Comparison of ENCODE assay signal across 31 cellular contexts in genomic region chr10:93547522-93547921, GRCh38. TPM values are rescaled to one million over a fixed set of nuclear protein-coding genes. Genes with fewer than 3 reads are reported as not detected.
"Had no signal": no experiment of that assay in that cellular context is flagged by ENCODE, and none has a peak within 500 bp of the region (broad histone marks: within the 10 kb centered on the region; RNA-seq: fewer than 3 reads in every experiment).

No MANE protein-coding gene starts in this region.

- H2AFZ ChIP-seq: neural progenitor cell, parathyroid adenoma had no signal

- ATAC-seq: effector memory CD8-positive, alpha-beta T cell; heart right ventricle; left ventricle myocardium superior; lower lobe of right lung; natural killer cell treated with Interleukin-12 subunit alpha and Interleukin-12 subunit beta and Interleukin-15 and Interleukin-18, amount 100 ng/mL, for 72 hours; sciatic nerve; stimulated activated naive CD8-positive, alpha-beta T cell treated with anti-CD3 and anti-CD28 coated beads, Interleukin-15, amount 100 ng/mL, for 72 hours had no signal

- H3K9me3 ChIP-seq: esophagus squamous epithelium, heart right ventricle, lower lobe of right lung, suprapubic skin, vagina had no signal

- H3K36me3 Mint-ChIP-seq: immature natural killer cell; memory B cell; natural killer cell treated with Interleukin-12 subunit alpha and Interleukin-12 subunit beta and Interleukin-15 and Interleukin-18, amount 100 ng/mL, for 72 hours; neural progenitor cell had no signal

- H3K4me1 ChIP-seq: neural progenitor cell, parathyroid adenoma, suprapubic skin, vagina had no signal

- H3K27ac ChIP-seq: esophagus squamous epithelium, heart right ventricle, lower lobe of right lung, neural progenitor cell, parathyroid adenoma, suprapubic skin, vagina had no signal

- H3K36me3 ChIP-seq: esophagus squamous epithelium, heart right ventricle, lower lobe of right lung, neural progenitor cell, suprapubic skin, vagina had no signal

- H3K9ac ChIP-seq: neural progenitor cell, parathyroid adenoma had no signal

- DNase-seq: cortex of kidney; effector memory CD8-positive, alpha-beta T cell; erythroblast; esophagus squamous epithelium; foreskin melanocyte; glutamatergic neuron; heart right ventricle; hypothalamus; immature natural killer cell; left ventricle myocardium superior; lower lobe of right lung; stimulated activated CD4-positive, alpha-beta T cell treated with anti-CD3 and anti-CD28 coated beads, Interleukin-12 subunit alpha, Interleukin-12 subunit beta, amount 100 ng/mL, for 4 hours; stimulated activated CD4-positive, alpha-beta T cell treated with anti-CD3 and anti-CD28 coated beads, Interleukin-1b, Interleukin-23, amount 100 ng/mL, for 48 hours; stimulated activated CD4-positive, alpha-beta T cell treated with anti-CD3 and anti-CD28 coated beads, Interleukin-4, amount 100 ng/mL, for 1 hour; stimulated activated CD8-positive, alpha-beta memory T cell treated with anti-CD3 and anti-CD28 coated beads, Interleukin-4, amount 100 ng/mL, for 48 hours; stimulated activated naive CD4-positive, alpha-beta T cell; stimulated activated naive CD8-positive, alpha-beta T cell treated with anti-CD3 and anti-CD28 coated beads, Interleukin-15, amount 100 ng/mL, for 72 hours; trophoblast cell had no signal

- H3K4me1 Mint-ChIP-seq: memory B cell; stimulated activated naive CD8-positive, alpha-beta T cell treated with anti-CD3 and anti-CD28 coated beads, Interleukin-15, amount 100 ng/mL, for 72 hours had no signal

- H3K4me3 ChIP-seq: esophagus squamous epithelium, heart right ventricle, lower lobe of right lung, neural progenitor cell, smooth muscle cell, suprapubic skin, vagina had no signal

- H3K27ac Mint-ChIP-seq: effector memory CD8-positive, alpha-beta T cell; immature natural killer cell; memory B cell; natural killer cell treated with Interleukin-12 subunit alpha and Interleukin-12 subunit beta and Interleukin-15 and Interleukin-18, amount 100 ng/mL, for 72 hours; neural progenitor cell; progenitor cell of endocrine pancreas had no signal

- H3K9me3 Mint-ChIP-seq: effector memory CD8-positive, alpha-beta T cell; immature natural killer cell; memory B cell; natural killer cell treated with Interleukin-12 subunit alpha and Interleukin-12 subunit beta and Interleukin-15 and Interleukin-18, amount 100 ng/mL, for 72 hours; neural progenitor cell; stimulated activated naive CD8-positive, alpha-beta T cell treated with anti-CD3 and anti-CD28 coated beads, Interleukin-15, amount 100 ng/mL, for 72 hours had no signal

- H3K4me2 ChIP-seq: neural progenitor cell, smooth muscle cell had no signal

- H3K27me3 ChIP-seq: heart right ventricle, neural progenitor cell, suprapubic skin, vagina had no signal

- H3K4me3 Mint-ChIP-seq: effector memory CD8-positive, alpha-beta T cell; immature natural killer cell; memory B cell; natural killer cell treated with Interleukin-12 subunit alpha and Interleukin-12 subunit beta and Interleukin-15 and Interleukin-18, amount 100 ng/mL, for 72 hours; neural progenitor cell; stimulated activated naive CD8-positive, alpha-beta T cell treated with anti-CD3 and anti-CD28 coated beads, Interleukin-15, amount 100 ng/mL, for 72 hours had no signal

RNA-seq across cellular contexts. Expression of gene FFAR4, which starts 18.9 kb away (rescaled TPM):
- total RNA-seq: dermis microvascular lymphatic vessel endothelial cell; natural killer cell treated with Interleukin-12 subunit alpha and Interleukin-12 subunit beta and Interleukin-15 and Interleukin-18, amount 100 ng/mL, for 72 hours; osteoblast; smooth muscle cell had no signal
- polyA plus RNA-seq: immature natural killer cell, keratinocyte, smooth muscle cell had no signal

RNA-seq across cellular contexts. Expression of gene RBP4, which starts 53.5 kb away (rescaled TPM):
- total RNA-seq: dermis microvascular lymphatic vessel endothelial cell; mononuclear cell; natural killer cell treated with Interleukin-12 subunit alpha and Interleukin-12 subunit beta and Interleukin-15 and Interleukin-18, amount 100 ng/mL, for 72 hours had no signal
- polyA plus RNA-seq: immature natural killer cell, keratinocyte had no signal
